Comparison of ENCODE assay signal across 1 cellular context in genomic region chr5:76715734-76716455, GRCh38.
TF ChIP-seq lines count a peak whose summit lies in the region.

Gene F2R, plus strand, starts transcription at chr5:76716126. Its CDS starts 182 bp downstream, at chr5:76716308.

TF ChIP-seq in K562, 482 proteins besides CTCF, POLR2A, EP300 and RAD21 (continued from another document and continues in another):
- TF ChIP-seq, protein P1, sequence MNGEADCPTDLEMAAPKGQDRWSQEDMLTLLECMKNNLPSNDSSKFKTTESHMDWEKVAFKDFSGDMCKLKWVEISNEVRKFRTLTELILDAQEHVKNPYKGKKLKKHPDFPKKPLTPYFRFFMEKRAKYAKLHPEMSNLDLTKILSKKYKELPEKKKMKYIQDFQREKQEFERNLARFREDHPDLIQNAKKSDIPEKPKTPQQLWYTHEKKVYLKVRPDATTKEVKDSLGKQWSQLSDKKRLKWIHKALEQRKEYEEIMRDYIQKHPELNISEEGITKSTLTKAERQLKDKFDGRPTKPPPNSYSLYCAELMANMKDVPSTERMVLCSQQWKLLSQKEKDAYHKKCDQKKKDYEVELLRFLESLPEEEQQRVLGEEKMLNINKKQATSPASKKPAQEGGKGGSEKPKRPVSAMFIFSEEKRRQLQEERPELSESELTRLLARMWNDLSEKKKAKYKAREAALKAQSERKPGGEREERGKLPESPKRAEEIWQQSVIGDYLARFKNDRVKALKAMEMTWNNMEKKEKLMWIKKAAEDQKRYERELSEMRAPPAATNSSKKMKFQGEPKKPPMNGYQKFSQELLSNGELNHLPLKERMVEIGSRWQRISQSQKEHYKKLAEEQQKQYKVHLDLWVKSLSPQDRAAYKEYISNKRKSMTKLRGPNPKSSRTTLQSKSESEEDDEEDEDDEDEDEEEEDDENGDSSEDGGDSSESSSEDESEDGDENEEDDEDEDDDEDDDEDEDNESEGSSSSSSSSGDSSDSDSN (IDR thresholded peaks at IDR 0.05; ENCODE audit: borderline replicate concordance in 1 of 2, low read depth in 2 of 2, low read length in 2 of 2) = peak in 1 of 2 experiments; percentile 76; a peak in 2 of 4 replicates
- TF ChIP-seq ZNF717 (CRISPR knock-in tag; IDR thresholded peaks at IDR 0.05) (no peak), NR2C1 (IDR thresholded peaks at IDR 0.05) (no peak), NR2C1 (tag; IDR thresholded peaks at IDR 0.05) (no peak), JUNB (CRISPR knock-in tag; conservative IDR thresholded peaks at IDR 0.05) (no peak), POLR2H (tag; IDR thresholded peaks at IDR 0.05; ENCODE audit: low read depth) (no peak), KHSRP (IDR thresholded peaks at IDR 0.05) (no peak), BHLHE40 (IDR thresholded peaks at IDR 0.05; ENCODE audit: low read length) (no peak), ZNF134 (CRISPR knock-in tag; conservative IDR thresholded peaks at IDR 0.05) (no peak), MEF2D (tag; conservative IDR thresholded peaks at IDR 0.05; ENCODE audit: low read depth) (no peak), FOSL1 (tag; conservative IDR thresholded peaks at IDR 0.05) (peak; percentile 50), NCOR1 (IDR thresholded peaks at IDR 0.05) (no peak), TCFL5 (CRISPR knock-in tag; conservative IDR thresholded peaks at IDR 0.05) (no peak), ARID3B (CRISPR knock-in tag; IDR thresholded peaks at IDR 0.05; ENCODE audit: borderline replicate concordance) (no peak), TFAM (CRISPR knock-in tag; conservative IDR thresholded peaks at IDR 0.05) (no peak), RBBP5 (IDR thresholded peaks at IDR 0.05; ENCODE audit: borderline replicate concordance, insufficient read depth, low read length, poor library complexity, severe bottlenecking) (peak; percentile 90), KDM2B (CRISPR knock-in tag; IDR thresholded peaks at IDR 0.05) (no peak), NFIC (IDR thresholded peaks at IDR 0.05) (no peak), SRSF3 (IDR thresholded peaks at IDR 0.05; ENCODE audit: insufficient read depth, low read length) (no peak), ZNF143 (CRISPR knock-in tag; IDR thresholded peaks at IDR 0.05) (no peak), KDM1A (IDR thresholded peaks at IDR 0.05) (no peak), PHF21A (IDR thresholded peaks at IDR 0.05; ENCODE audit: borderline replicate concordance, low read depth) (no peak), DDX20 (tag; IDR thresholded peaks at IDR 0.05; ENCODE audit: low read depth) (no peak), GTF2E2 (tag; IDR thresholded peaks at IDR 0.05) (no peak), ZNF280A (IDR thresholded peaks at IDR 0.05; ENCODE audit: low read depth, partially characterized antibody) (no peak), RREB1 (CRISPR knock-in tag; IDR thresholded peaks at IDR 0.05) (no peak), MED1 (CRISPR knock-in tag; IDR thresholded peaks at IDR 0.05; ENCODE audit: borderline replicate concordance) (no peak), ZNF561 (CRISPR knock-in tag; conservative IDR thresholded peaks at IDR 0.05) (no peak), CTCFL (IDR thresholded peaks at IDR 0.05; ENCODE audit: borderline replicate concordance, insufficient read depth, low read depth, low read length, poor library complexity, severe bottlenecking) (peak; percentile 94), MCM3 (IDR thresholded peaks at IDR 0.05) (no peak), RFX7 (CRISPR knock-in tag; IDR thresholded peaks at IDR 0.05) (no peak), NCOA6 (IDR thresholded peaks at IDR 0.05) (no peak), GTF2B (IDR thresholded peaks at IDR 0.05; ENCODE audit: extremely low read depth, insufficient read length) (no peak), ZBTB2 (IDR thresholded peaks at IDR 0.05) (no peak)
- TF ChIP-seq, protein P2, sequence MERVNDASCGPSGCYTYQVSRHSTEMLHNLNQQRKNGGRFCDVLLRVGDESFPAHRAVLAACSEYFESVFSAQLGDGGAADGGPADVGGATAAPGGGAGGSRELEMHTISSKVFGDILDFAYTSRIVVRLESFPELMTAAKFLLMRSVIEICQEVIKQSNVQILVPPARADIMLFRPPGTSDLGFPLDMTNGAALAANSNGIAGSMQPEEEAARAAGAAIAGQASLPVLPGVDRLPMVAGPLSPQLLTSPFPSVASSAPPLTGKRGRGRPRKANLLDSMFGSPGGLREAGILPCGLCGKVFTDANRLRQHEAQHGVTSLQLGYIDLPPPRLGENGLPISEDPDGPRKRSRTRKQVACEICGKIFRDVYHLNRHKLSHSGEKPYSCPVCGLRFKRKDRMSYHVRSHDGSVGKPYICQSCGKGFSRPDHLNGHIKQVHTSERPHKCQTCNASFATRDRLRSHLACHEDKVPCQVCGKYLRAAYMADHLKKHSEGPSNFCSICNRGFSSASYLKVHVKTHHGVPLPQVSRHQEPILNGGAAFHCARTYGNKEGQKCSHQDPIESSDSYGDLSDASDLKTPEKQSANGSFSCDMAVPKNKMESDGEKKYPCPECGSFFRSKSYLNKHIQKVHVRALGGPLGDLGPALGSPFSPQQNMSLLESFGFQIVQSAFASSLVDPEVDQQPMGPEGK (CRISPR knock-in tag; IDR thresholded peaks at IDR 0.05; ENCODE audit: borderline replicate concordance) = no peak
- TF ChIP-seq, protein P3, sequence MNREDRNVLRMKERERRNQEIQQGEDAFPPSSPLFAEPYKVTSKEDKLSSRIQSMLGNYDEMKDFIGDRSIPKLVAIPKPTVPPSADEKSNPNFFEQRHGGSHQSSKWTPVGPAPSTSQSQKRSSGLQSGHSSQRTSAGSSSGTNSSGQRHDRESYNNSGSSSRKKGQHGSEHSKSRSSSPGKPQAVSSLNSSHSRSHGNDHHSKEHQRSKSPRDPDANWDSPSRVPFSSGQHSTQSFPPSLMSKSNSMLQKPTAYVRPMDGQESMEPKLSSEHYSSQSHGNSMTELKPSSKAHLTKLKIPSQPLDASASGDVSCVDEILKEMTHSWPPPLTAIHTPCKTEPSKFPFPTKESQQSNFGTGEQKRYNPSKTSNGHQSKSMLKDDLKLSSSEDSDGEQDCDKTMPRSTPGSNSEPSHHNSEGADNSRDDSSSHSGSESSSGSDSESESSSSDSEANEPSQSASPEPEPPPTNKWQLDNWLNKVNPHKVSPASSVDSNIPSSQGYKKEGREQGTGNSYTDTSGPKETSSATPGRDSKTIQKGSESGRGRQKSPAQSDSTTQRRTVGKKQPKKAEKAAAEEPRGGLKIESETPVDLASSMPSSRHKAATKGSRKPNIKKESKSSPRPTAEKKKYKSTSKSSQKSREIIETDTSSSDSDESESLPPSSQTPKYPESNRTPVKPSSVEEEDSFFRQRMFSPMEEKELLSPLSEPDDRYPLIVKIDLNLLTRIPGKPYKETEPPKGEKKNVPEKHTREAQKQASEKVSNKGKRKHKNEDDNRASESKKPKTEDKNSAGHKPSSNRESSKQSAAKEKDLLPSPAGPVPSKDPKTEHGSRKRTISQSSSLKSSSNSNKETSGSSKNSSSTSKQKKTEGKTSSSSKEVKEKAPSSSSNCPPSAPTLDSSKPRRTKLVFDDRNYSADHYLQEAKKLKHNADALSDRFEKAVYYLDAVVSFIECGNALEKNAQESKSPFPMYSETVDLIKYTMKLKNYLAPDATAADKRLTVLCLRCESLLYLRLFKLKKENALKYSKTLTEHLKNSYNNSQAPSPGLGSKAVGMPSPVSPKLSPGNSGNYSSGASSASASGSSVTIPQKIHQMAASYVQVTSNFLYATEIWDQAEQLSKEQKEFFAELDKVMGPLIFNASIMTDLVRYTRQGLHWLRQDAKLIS (CRISPR knock-in tag; IDR thresholded peaks at IDR 0.05) = no peak; the same call in 1 of the 2 replicates
